ENCODE assay signal across 1 cellular context in the genomic region with DNA sequence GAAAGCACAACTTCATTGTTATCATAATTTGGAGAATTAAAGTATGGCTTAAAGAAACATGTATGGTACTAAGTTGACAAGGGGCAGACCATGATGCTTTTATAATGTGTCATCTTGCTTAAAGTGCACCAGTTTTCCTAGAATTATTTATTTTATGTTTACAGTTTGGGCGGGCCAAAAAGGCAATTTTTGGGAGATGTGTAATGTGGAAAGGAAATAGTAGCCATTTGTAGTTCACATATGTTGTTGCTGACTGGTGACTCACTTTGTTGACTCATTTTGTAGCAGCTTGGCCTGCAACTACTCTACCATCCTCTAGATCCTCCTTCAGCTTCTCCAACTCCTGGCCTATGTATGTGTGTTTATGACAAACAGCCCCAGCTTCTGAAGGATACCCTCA.
TF ChIP-seq lines count a peak whose summit lies in the region.

No MANE protein-coding gene starts in this region.

TF ChIP-seq in IMR-90, 13 proteins besides CTCF, POLR2A, EP300 and RAD21:
- TF ChIP-seq MAFK (IDR thresholded peaks at IDR 0.05; ENCODE audit: low read depth, low read length) (no peak; the same call in 1 of the 2 replicates), NFE2L2 (IDR thresholded peaks at IDR 0.05; ENCODE audit: low read depth, low read length) (no peak), RCOR1 (IDR thresholded peaks at IDR 0.05; ENCODE audit: insufficient replicate concordance, low read length) (no peak), MXI1 (IDR thresholded peaks at IDR 0.05; ENCODE audit: borderline replicate concordance, low read depth, low read length) (no peak), CHD1 (IDR thresholded peaks at IDR 0.05; ENCODE audit: low read depth, low read length) (no peak), CEBPB (IDR thresholded peaks at IDR 0.05; ENCODE audit: low read depth, low read length) (peak; percentile 53; the same call in 1 of the 2 replicates), BHLHE40 (IDR thresholded peaks at IDR 0.05; ENCODE audit: low read depth, low read length) (peak; percentile 23; the same call in 1 of the 2 replicates), SMC3 (IDR thresholded peaks at IDR 0.05; ENCODE audit: low read depth, low read length) (no peak), FOS (IDR thresholded peaks at IDR 0.05; ENCODE audit: low read depth, low read length) (peak; percentile 89)
